ENCODE assay signal across 24 cellular contexts in the genomic region with DNA sequence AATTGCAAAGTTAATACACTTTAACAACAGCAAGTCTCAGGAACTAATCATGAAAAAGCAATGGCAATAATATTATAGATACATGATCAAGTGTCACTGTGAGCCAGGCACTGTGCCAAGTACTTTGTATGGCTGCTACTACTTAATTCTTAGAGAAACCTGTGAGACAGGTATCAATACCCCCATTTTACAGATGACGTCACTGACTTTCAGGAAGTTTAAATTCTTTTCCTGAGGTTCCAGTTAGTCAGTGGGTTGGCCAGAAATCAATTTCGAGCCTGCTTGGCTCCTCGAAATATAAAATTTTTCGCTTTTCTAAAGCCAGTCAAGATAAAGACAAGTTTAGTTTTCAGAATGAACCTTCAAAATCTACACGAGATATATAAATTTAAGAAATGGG.
"Had no signal": no experiment of that assay in that cellular context is flagged by ENCODE, and none has a peak within 500 bp of the region (broad histone marks: within the 10 kb centered on the region; RNA-seq: fewer than 3 reads in every experiment).

No MANE protein-coding gene starts in this region.

- DNase-seq: activated B cell treated with CpG ODN at 0.5 μM for 24 hours; activated CD4-positive, CD25-positive, alpha-beta regulatory T cell treated with anti-CD3 and anti-CD28 coated beads, Interleukin-2, amount 50 U/mL, for 72 hours; activated CD8-positive, alpha-beta memory T cell treated with anti-CD3 and anti-CD28 coated beads, Interleukin-2, amount 50 U/mL, for 4 hours; activated effector memory CD4-positive, alpha-beta T cell treated with anti-CD3 and anti-CD28 coated beads, Interleukin-2, amount 50 U/mL, for 16 hours; activated gamma-delta T cell treated with Interleukin-2 at 50 U/mL for 16 hours; activated naive CD4-positive, alpha-beta T cell; activated T-cell treated with anti-CD3 and anti-CD28 coated beads, Interleukin-2, amount 50 U/mL, for 1 hour; activated T-cell treated with anti-CD3 and anti-CD28 coated beads, Interleukin-2, amount 50 U/mL, for 4 hours; aorta; T1000 had no signal

- H3K27me3 Mint-ChIP-seq: activated B cell treated with CpG ODN at 0.5 μM for 24 hours had no signal

- H3K4me3 Mint-ChIP-seq: activated B cell treated with CpG ODN at 0.5 μM for 24 hours; activated CD4-positive, alpha-beta memory T cell treated with anti-CD3 and anti-CD28 coated beads for 36 hours; activated CD4-positive, alpha-beta T cell treated with anti-CD3 and anti-CD28 coated beads, Interleukin-2, amount 10 ng/mL, durations not matched to agents 24 days and 14 days; activated CD8-positive, alpha-beta T cell treated with anti-CD3 and anti-CD28 coated beads for 36 hours; activated naive CD4-positive, alpha-beta T cell treated with anti-CD3 and anti-CD28 coated beads for 36 hours; activated naive CD8-positive, alpha-beta T cell treated with anti-CD3 and anti-CD28 coated beads for 36 hours; activated T-cell treated with anti-CD3 and anti-CD28 coated beads, Interleukin-2, amount 50 U/mL, for 4 hours; activated T-cell treated with anti-CD3 and anti-CD28 coated beads, Interleukin-2, amount 50 U/mL, for 72 hours; activated T-helper 1 cell treated with anti-CD3 and anti-CD28 coated beads, Interleukin-12 subunit alpha, Interleukin-12 subunit beta, Interleukin-2, Interleukin-4 antibody, amounts not matched to agents 30 ng/mL and 10 ng/mL and 1 ng/mL, durations not matched to agents 14 hours and 24 hours and 36 hours; activated T-helper 17 cell treated with anti-CD3 and anti-CD28 coated beads, Interleukin-2, amount 50 U/mL, for 72 hours; T-helper 17 cell had no signal

- H3K27ac Mint-ChIP-seq: activated B cell treated with CpG ODN at 0.5 μM for 24 hours; activated CD4-positive, alpha-beta memory T cell treated with anti-CD3 and anti-CD28 coated beads for 36 hours; activated CD4-positive, alpha-beta T cell treated with anti-CD3 and anti-CD28 coated beads, Interleukin-2, amount 10 ng/mL, durations not matched to agents 24 days and 14 days; activated CD8-positive, alpha-beta T cell treated with anti-CD3 and anti-CD28 coated beads for 36 hours; activated naive CD4-positive, alpha-beta T cell treated with anti-CD3 and anti-CD28 coated beads for 36 hours; activated naive CD4-positive, alpha-beta T cell treated with anti-CD3 and anti-CD28 coated beads, Interleukin-2, amount 50 U/mL, for 72 hours; activated naive CD8-positive, alpha-beta T cell treated with anti-CD3 and anti-CD28 coated beads for 36 hours; activated T-cell treated with anti-CD3 and anti-CD28 coated beads, Interleukin-2, amount 50 U/mL, for 72 hours; activated T-helper 1 cell treated with anti-CD3 and anti-CD28 coated beads, Interleukin-12 subunit alpha, Interleukin-12 subunit beta, Interleukin-2, Interleukin-4 antibody, amounts not matched to agents 30 ng/mL and 10 ng/mL and 1 ng/mL, durations not matched to agents 14 hours and 24 hours and 36 hours; activated T-helper 17 cell treated with anti-CD3 and anti-CD28 coated beads, Interleukin-2, amount 50 U/mL, for 72 hours; T-helper 17 cell had no signal

- H3K27me3 ChIP-seq: adrenal gland, body of pancreas, brain microvascular endothelial cell, breast epithelium had no signal

- H3K9me3 ChIP-seq: adrenal gland, body of pancreas, breast epithelium had no signal

- H3K36me3 ChIP-seq: adrenal gland, brain microvascular endothelial cell, breast epithelium had no signal

- H3K9me3 Mint-ChIP-seq: activated B cell treated with CpG ODN at 0.5 μM for 24 hours; activated CD4-positive, alpha-beta memory T cell treated with anti-CD3 and anti-CD28 coated beads for 36 hours; activated CD4-positive, alpha-beta T cell treated with anti-CD3 and anti-CD28 coated beads, Interleukin-2, amount 10 ng/mL, durations not matched to agents 24 days and 14 days; activated CD8-positive, alpha-beta T cell treated with anti-CD3 and anti-CD28 coated beads for 36 hours; activated naive CD4-positive, alpha-beta T cell treated with anti-CD3 and anti-CD28 coated beads for 36 hours; activated naive CD4-positive, alpha-beta T cell treated with anti-CD3 and anti-CD28 coated beads, Interleukin-2, amount 50 U/mL, for 72 hours; activated naive CD8-positive, alpha-beta T cell treated with anti-CD3 and anti-CD28 coated beads for 36 hours; activated T-cell treated with anti-CD3 and anti-CD28 coated beads, Interleukin-2, amount 50 U/mL, for 4 hours; activated T-cell treated with anti-CD3 and anti-CD28 coated beads, Interleukin-2, amount 50 U/mL, for 72 hours; activated T-helper 1 cell treated with anti-CD3 and anti-CD28 coated beads, Interleukin-12 subunit alpha, Interleukin-12 subunit beta, Interleukin-2, Interleukin-4 antibody, amounts not matched to agents 30 ng/mL and 10 ng/mL and 1 ng/mL, durations not matched to agents 14 hours and 24 hours and 36 hours; activated T-helper 17 cell treated with anti-CD3 and anti-CD28 coated beads, Interleukin-2, amount 50 U/mL, for 72 hours had no signal

- ATAC-seq: activated CD8-positive, alpha-beta T cell treated with anti-CD3 and anti-CD28 coated beads for 36 hours; activated T-helper 17 cell treated with anti-CD3 and anti-CD28 coated beads, Interleukin-2, amount 50 U/mL, for 72 hours; body of pancreas had no signal

- H3K4me1 Mint-ChIP-seq: activated B cell treated with CpG ODN at 0.5 μM for 24 hours; activated CD4-positive, alpha-beta T cell treated with anti-CD3 and anti-CD28 coated beads, Interleukin-2, amount 10 ng/mL, durations not matched to agents 24 days and 14 days; activated T-helper 17 cell treated with anti-CD3 and anti-CD28 coated beads, Interleukin-2, amount 50 U/mL, for 72 hours had no signal

- H3K4me3 ChIP-seq: adrenal gland, body of pancreas, breast epithelium had no signal

- H3K4me1 ChIP-seq: adrenal gland, body of pancreas, breast epithelium had no signal

- H3K27ac ChIP-seq: adrenal gland, body of pancreas, brain microvascular endothelial cell, breast epithelium had no signal

- H3K36me3 Mint-ChIP-seq: activated CD4-positive, alpha-beta memory T cell treated with anti-CD3 and anti-CD28 coated beads for 36 hours; activated naive CD4-positive, alpha-beta T cell treated with anti-CD3 and anti-CD28 coated beads, Interleukin-2, amount 50 U/mL, for 72 hours; activated naive CD8-positive, alpha-beta T cell treated with anti-CD3 and anti-CD28 coated beads for 36 hours had no signal
